In the genomic region with DNA sequence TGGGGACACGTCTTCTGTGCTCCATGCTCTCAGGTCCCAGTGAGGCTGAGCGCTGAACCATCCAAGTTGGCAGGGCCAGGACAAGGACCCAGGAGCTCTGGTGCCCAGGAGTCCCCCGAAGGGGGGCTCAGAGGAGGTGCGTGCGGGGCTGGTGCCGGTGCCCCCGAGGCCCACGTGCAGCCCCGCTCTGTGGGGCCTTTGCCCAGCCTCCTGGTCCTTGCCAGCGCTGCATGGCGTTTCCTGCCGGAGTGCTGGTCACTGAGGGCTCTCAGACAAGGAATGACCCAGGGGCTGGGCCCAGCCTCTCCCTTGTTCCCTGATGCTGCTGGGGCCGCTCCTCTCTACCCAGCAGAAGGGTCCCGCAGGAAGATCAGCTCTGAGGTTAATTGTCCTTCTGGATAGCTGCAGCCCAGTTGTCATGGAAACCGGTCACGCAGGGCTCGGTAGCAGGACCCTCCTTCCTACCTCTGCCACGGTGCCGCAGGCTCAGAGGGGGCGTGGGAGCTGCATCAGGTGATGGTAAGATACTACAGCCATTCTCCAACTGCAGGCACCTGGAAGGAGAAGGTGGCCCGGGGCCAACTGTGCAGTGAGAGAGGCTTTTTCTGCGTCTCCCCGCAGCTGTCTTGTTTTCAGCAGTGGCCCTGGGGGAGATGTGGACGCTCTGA, we compare ENCODE assay signal across 23 cellular contexts.
A peak's percentile ranks its signal among the peaks of the same experiment; 100 is the strongest.
DNase-seq lines count a peak whose midpoint lies in the region; ATAC-seq, FAIRE-seq and TF ChIP-seq lines count a peak whose summit lies in the region.
"Had no signal": no experiment of that assay in that cellular context is flagged by ENCODE, and none has a peak within 500 bp of the region (broad histone marks: within the 10 kb centered on the region; RNA-seq: fewer than 3 reads in every experiment).

No MANE protein-coding gene starts in this region.

- no peak overlapping the region for H3K4me3 ChIP-seq in H7 (ENCODE audit: insufficient read depth, low read depth, low read length)
- H3K4me3 ChIP-seq in K562, result no peak overlapping the region
- H3K4me3 ChIP-seq in neural progenitor cell, result no peak overlapping the region
- H3K4me3 ChIP-seq: BLaER1, GM23338, SK-N-MC had no signal

- BruUV-seq in K562 (replicated peaks; lab: Mats Ljungman, UMichigan), result no TSS peak

- in situ Hi-C loops in K562 (cut with MboI), result no loop called here

- H3K4me2 ChIP-seq in K562 (ENCODE audit: insufficient read depth, low read length), result no peak overlapping the region
- H3K4me2 ChIP-seq in neural progenitor cell, result no peak overlapping the region
- H3K4me2 ChIP-seq: BLaER1, GM23338 had no signal

- H3K27me3 Mint-ChIP-seq in neural progenitor cell (ENCODE audit: insufficient read depth, low read depth), result peaks cover 11% of the 10 kb centered on the region
- H3K27me3 Mint-ChIP-seq: CD4-positive, alpha-beta T cell had no signal

- H3K9me3 ChIP-seq in K562 (replicated peaks; ENCODE audit: control insufficient read depth, insufficient read depth, low read depth, low read length), result no peaks in the 10 kb centered on the region
- no peaks in the 10 kb centered on the region for H3K9me3 ChIP-seq in neural progenitor cell (ENCODE audit: low read depth)
- H3K9me3 ChIP-seq: Caco-2 had no signal

- TF ChIP-seq POLR2A in K562 (conservative IDR thresholded peaks at IDR 0.05), result no peak

- peaks cover 9% of the 10 kb centered on the region for H3K36me3 Mint-ChIP-seq in neural progenitor cell

- H3K9me3 Mint-ChIP-seq in neural progenitor cell, result peaks cover 4% of the 10 kb centered on the region

- intact Hi-C loops in K562 (cut with micrococcal nuclease), result no loop called here

- no peaks in the 10 kb centered on the region for H3K9me1 ChIP-seq in K562 (ENCODE audit: control insufficient read depth, insufficient read depth, low read length)

- no peaks in the 10 kb centered on the region for H3K36me3 ChIP-seq in H7 (replicated peaks; ENCODE audit: control insufficient read depth, insufficient read depth, low read length)
- H3K36me3 ChIP-seq in K562 (ENCODE audit: control insufficient read depth, insufficient read depth, low read length), result peaks cover 2% of the 10 kb centered on the region; the same call in 1 of the 3 replicates
- no peaks in the 10 kb centered on the region for H3K36me3 ChIP-seq in neural progenitor cell

- no peak overlapping the region for H3K27ac ChIP-seq in K562 (ENCODE audit: extremely low read depth, low read depth, low read length)
- no peak overlapping the region for H3K27ac ChIP-seq in neural progenitor cell
- H3K27ac ChIP-seq: BLaER1, SK-N-MC had no signal

- no peak for FAIRE-seq in K562 (lab: Jason Lieb, UNC)

- no peaks in the 10 kb centered on the region for H3F3A ChIP-seq in neural progenitor cell (ENCODE audit: low read depth)

- TF ChIP-seq EP300 in K562 (IDR thresholded peaks at IDR 0.05; ENCODE audit: low read length), result no peak

- H3K79me2 ChIP-seq in K562 (ENCODE audit: control insufficient read depth, insufficient read depth, low read length) (no peaks in the 10 kb centered on the region), neural progenitor cell (ENCODE audit: low read depth) (no peaks in the 10 kb centered on the region)

- H3K4me1 Mint-ChIP-seq in neural progenitor cell, result peaks cover 16% of the 10 kb centered on the region
- H3K4me1 Mint-ChIP-seq: GM23338 had no signal

- no peak overlapping the region for H3K4me3 Mint-ChIP-seq in neural progenitor cell
- H3K4me3 Mint-ChIP-seq: CD4-positive, alpha-beta T cell; GM23338 had no signal

- ATAC-seq in K562 (no peak), HG03354 (IDR thresholded peaks at IDR 0.05; ENCODE audit: poor library complexity, severe bottlenecking, unreplicated experiment) (no peak)
- no peak for ATAC-seq in activated CD4-positive, CD25-positive, alpha-beta regulatory T cell treated with anti-CD3 and anti-CD28 coated beads, Interleukin-2, amount 50 U/mL, for 24 hours
- ATAC-seq: GM23338, PC-3 had no signal

- no peak overlapping the region for H3K27ac Mint-ChIP-seq in neural progenitor cell
- H3K27ac Mint-ChIP-seq: CD4-positive, alpha-beta T cell; GM23338 had no signal

- 91% methylated on average over 23 of the region's 24 CpGs for WGBS in K562 (ENCODE audit: insufficient coverage, low coverage, missing lambda C conversion rate)

- POLR2A ChIA-PET in K562 (lab: Yijun Ruan, JAX), result no interaction called here

- H3K27me3 ChIP-seq in H7 (ENCODE audit: control insufficient read depth, insufficient read depth, low read length) (no peaks in the 10 kb centered on the region), K562 (ENCODE audit: control insufficient read depth in 2 of 2, insufficient read depth in 2 of 2, low read length in 2 of 2) (no peaks in the 10 kb centered on the region), neural progenitor cell (no peaks in the 10 kb centered on the region)
- H3K27me3 ChIP-seq: BLaER1 had no signal

- peaks cover 0 to 11% of the 10 kb centered on the region in 2 experiments; a peak in 2 of 5 replicates for H3K4me1 ChIP-seq in K562 (replicated peaks in 1 of 2; ENCODE audit: control insufficient read depth in 2 of 2, insufficient read depth in 2 of 2, low read length in 2 of 2)
- H3K4me1 ChIP-seq in neural progenitor cell, result no peaks in the 10 kb centered on the region
- H3K4me1 ChIP-seq: Caco-2 had no signal

- no peaks in the 10 kb centered on the region for H4K20me1 ChIP-seq in K562 (replicated peaks; ENCODE audit: control insufficient read depth, insufficient read depth, low read length)
- H4K20me1 ChIP-seq in neural progenitor cell (ENCODE audit: low read depth), result no peaks in the 10 kb centered on the region

- CTCF ChIA-PET in K562 (lab: Yijun Ruan, JAX; ENCODE audit: low intra/inter-chr PET ratio), result no interaction called here

- DNase-seq in DMS79 (lab: John Stamatoyannopoulos, UW), result peak; percentile 17
- peak; percentile 50 for DNase-seq in H7
- no peak for DNase-seq in K562 (ENCODE audit: extremely low read depth in 1 of 4, low spot score in 3 of 4)
- DNase-seq in neural progenitor cell (ENCODE audit: low spot score), result peak; percentile 31
- no peak for DNase-seq in SK-N-DZ (ENCODE audit: low spot score)
- DNase-seq in NK-92 (lab: John Stamatoyannopoulos, UW; ENCODE audit: unreplicated experiment), result no peak
- DNase-seq: Caco-2; CD4-positive, alpha-beta T cell; DMS153; GDM1; HCEC 1CT; IMR-90; NCI-H187; NCI-H524 treated with DMSO at 0.1 percent for 48 hours; NCI-H82; PC-3; RPMI8226; SHP77 had no signal

- no peak overlapping the region for H2AFZ ChIP-seq in K562 (ENCODE audit: low read depth, low read length)
- H2AFZ ChIP-seq in neural progenitor cell (replicated peaks), result no peak overlapping the region
- H2AFZ ChIP-seq: GM23338 had no signal

- TF ChIP-seq CTCF in K562 (IDR thresholded peaks at IDR 0.05 in 2 of 3, conservative IDR thresholded peaks at IDR 0.05 in 1 of 3; ENCODE audit: insufficient read depth in 2 of 3, low read depth in 1 of 3, low read length in 3 of 3), result no peak
- TF ChIP-seq CTCF in neural progenitor cell (IDR thresholded peaks at IDR 0.05), result no peak

- no peak for TF ChIP-seq RAD21 in K562 (CRISPR knock-in tag; conservative IDR thresholded peaks at IDR 0.05 in 1 of 2, IDR thresholded peaks at IDR 0.05 in 1 of 2)

- H3K9ac ChIP-seq in K562 (ENCODE audit: insufficient read depth in 1 of 2, low read depth in 2 of 2, low read length in 2 of 2), result peak overlapping the region in 1 of 2 experiments; percentile 55; a peak in 2 of 4 replicates
- no peak overlapping the region for H3K9ac ChIP-seq in neural progenitor cell
- H3K9ac ChIP-seq: BLaER1 had no signal

TF ChIP-seq in K562, 482 proteins besides CTCF, POLR2A, EP300 and RAD21:
- TF ChIP-seq RFX1 (IDR thresholded peaks at IDR 0.05) (peak; percentile 69), POLR2G (IDR thresholded peaks at IDR 0.05; ENCODE audit: low read depth, low read length) (0 out of 2 replicates have a peak, but pooled peaks have one; percentile 3)
- TF ChIP-seq, protein P1, sequence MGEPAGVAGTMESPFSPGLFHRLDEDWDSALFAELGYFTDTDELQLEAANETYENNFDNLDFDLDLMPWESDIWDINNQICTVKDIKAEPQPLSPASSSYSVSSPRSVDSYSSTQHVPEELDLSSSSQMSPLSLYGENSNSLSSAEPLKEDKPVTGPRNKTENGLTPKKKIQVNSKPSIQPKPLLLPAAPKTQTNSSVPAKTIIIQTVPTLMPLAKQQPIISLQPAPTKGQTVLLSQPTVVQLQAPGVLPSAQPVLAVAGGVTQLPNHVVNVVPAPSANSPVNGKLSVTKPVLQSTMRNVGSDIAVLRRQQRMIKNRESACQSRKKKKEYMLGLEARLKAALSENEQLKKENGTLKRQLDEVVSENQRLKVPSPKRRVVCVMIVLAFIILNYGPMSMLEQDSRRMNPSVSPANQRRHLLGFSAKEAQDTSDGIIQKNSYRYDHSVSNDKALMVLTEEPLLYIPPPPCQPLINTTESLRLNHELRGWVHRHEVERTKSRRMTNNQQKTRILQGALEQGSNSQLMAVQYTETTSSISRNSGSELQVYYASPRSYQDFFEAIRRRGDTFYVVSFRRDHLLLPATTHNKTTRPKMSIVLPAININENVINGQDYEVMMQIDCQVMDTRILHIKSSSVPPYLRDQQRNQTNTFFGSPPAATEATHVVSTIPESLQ (CRISPR knock-in tag; IDR thresholded peaks at IDR 0.05), result no peak

Comparison
In these comparisons a context has a peak if more than half of its experiments do, and no peak if none do; other contexts are left out.
1. DNase-seq: peak in DMS79 (single experiment), H7 (single experiment) and neural progenitor cell (single experiment); none in K562 (0 of 4), SK-N-DZ (single experiment) and NK-92 (single experiment).